17 cellular contexts compared by ENCODE assay signal in the genomic region with DNA sequence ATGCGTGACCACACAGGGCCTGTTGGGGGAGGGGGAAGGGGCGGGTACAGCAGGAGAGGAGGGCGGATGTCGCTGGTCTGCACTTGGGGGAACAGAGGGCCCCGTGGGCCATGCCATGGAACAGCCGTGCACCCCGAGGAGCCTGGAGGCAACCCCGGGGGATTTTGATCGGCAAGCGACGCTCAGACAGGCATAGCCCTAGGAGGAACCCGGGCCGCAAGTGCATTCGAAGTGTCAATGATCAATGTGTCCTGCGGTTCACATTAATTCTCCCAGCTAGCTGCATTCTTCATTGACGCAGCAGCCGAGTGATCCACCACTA.
"Had no signal": no experiment of that assay in that cellular context is flagged by ENCODE, and none has a peak within 500 bp of the region (broad histone marks: within the 10 kb centered on the region; RNA-seq: fewer than 3 reads in every experiment).

No MANE protein-coding gene starts in this region.

- H3K9me3 ChIP-seq: testis had no signal

- ATAC-seq: left lobe of liver; mucosa of descending colon; naive thymus-derived CD8-positive, alpha-beta T cell had no signal

- H3K4me3 ChIP-seq: dorsolateral prefrontal cortex, hepatocyte, mucosa of descending colon, sigmoid colon, skin epidermis, testis, transverse colon had no signal

- DNase-seq: cortex of kidney; effector CD8-positive, alpha-beta T cell; foreskin melanocyte; head of caudate nucleus; kidney glomerular epithelial cell; mammary epithelial cell; naive thymus-derived CD8-positive, alpha-beta T cell; sigmoid colon; stimulated activated CD4-positive, alpha-beta T cell treated with anti-CD3 and anti-CD28 coated beads, Interleukin-2, amount 100 ng/mL, for 48 hours; testis; transverse colon had no signal

- H3K27me3 ChIP-seq: hepatocyte, testis had no signal

- H3K36me3 ChIP-seq: neutrophil, sigmoid colon, transverse colon had no signal

- H3K4me1 ChIP-seq: testis, transverse colon had no signal

- H3K27ac ChIP-seq: dorsolateral prefrontal cortex, hepatocyte, neutrophil, sigmoid colon, skin epidermis, testis, transverse colon had no signal
